Comparison of ENCODE assay signal across 8 cellular contexts in the genomic region with DNA sequence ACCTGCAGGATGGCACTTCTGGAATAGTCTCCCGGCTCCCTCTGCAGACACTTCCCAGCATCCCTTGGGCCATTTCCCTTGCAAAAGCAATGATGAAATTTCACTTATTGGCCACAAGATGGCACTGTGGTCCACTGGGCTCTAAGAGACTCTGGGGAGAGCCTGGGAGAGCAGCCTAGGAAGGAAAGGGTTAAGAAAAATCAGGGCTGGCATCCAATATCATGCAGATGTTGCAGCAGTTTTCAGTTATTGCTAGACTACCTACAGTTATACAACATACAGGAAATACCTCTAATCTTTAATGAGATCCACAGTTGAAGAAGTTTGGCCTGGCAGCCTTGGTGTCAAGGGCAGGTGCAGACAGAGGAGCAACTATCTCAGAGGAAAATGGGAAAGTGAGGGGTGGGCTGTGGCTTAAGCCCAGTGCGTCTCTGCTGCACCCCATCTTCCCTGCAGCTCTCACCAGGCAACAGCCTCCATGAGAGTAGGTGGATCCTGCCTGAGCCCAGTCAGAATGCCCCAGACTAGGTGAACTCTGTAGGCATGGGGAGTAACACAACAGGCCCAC.
DNase-seq lines count a peak whose midpoint lies in the region; ATAC-seq and TF ChIP-seq lines count a peak whose summit lies in the region.

No MANE protein-coding gene starts in this region.

- peaks cover 17% of the 10 kb centered on the region for H3K9me3 Mint-ChIP-seq in nephron progenitor cell

- H3K9me2 ChIP-seq in Loucy (replicated peaks; ENCODE audit: low read depth, low read length), result no peaks in the 10 kb centered on the region

- POLR2A ChIA-PET in HEK293 (lab: Yijun Ruan, JAX), result no interaction called here

- H3K27ac ChIP-seq in HEK293 (ENCODE audit: extremely low read depth, low read depth, low read length), result no peak overlapping the region
- H3K27ac ChIP-seq in esophagus squamous epithelium, result no peak overlapping the region

- no peaks in the 10 kb centered on the region for H3K27me3 ChIP-seq in Loucy (ENCODE audit: insufficient read depth, low read length, poor library complexity, severe bottlenecking)
- no peaks in the 10 kb centered on the region for H3K27me3 ChIP-seq in esophagus squamous epithelium

- WGBS in esophagus squamous epithelium, 2 donors, result 7 to 13% methylated on average over 2 of the region's 2 CpGs

- H3K4me1 Mint-ChIP-seq in nephron progenitor cell, result peaks cover 5% of the 10 kb centered on the region

- H3K4me1 ChIP-seq in HEK293 (ENCODE audit: control insufficient read depth, insufficient read depth, low read length) (no peaks in the 10 kb centered on the region), Loucy (ENCODE audit: insufficient read depth, low read length, poor library complexity, severe bottlenecking) (peaks cover 85% of the 10 kb centered on the region), esophagus squamous epithelium (peaks cover 0 to 11% (median 4%) of the 10 kb centered on the region in 3 donors)

- H3K36me3 ChIP-seq in HEK293 (ENCODE audit: control insufficient read depth in 2 of 2, insufficient read depth in 1 of 2, low read length in 2 of 2), result no peaks in the 10 kb centered on the region
- H3K36me3 ChIP-seq in Loucy (ENCODE audit: insufficient read depth, low read length), result no peaks in the 10 kb centered on the region
- no peaks in the 10 kb centered on the region for H3K36me3 ChIP-seq in esophagus squamous epithelium

- peak overlapping the region; percentile 61 for H3K4me2 ChIP-seq in Loucy (ENCODE audit: low read depth, low read length, poor library complexity, severe bottlenecking)

- ATAC-seq in SK-N-SH treated with all-trans-retinoic acid at 6 μM for 48 hours, result peak; percentile 96

- H3K4me3 ChIP-seq in GM12864 (ENCODE audit: low read depth, low read length) (no peak overlapping the region), HEK293 (ENCODE audit: low read depth, low read length) (no peak overlapping the region), Loucy (ENCODE audit: low read length, poor library complexity, severe bottlenecking) (peak overlapping the region; percentile 47), esophagus squamous epithelium (no peak overlapping the region)

- H3K27me3 Mint-ChIP-seq in nephron progenitor cell (ENCODE audit: low read depth, poor library complexity), result peaks cover 16% of the 10 kb centered on the region

- TF ChIP-seq CTCF in GM12864 (IDR thresholded peaks at IDR 0.05; ENCODE audit: low read depth, low read length, missing control alignments) (peak; percentile 76), HEK293 (tag by site-specific recombination; IDR thresholded peaks at IDR 0.05) (0 out of 2 replicates have a peak, but pooled peaks have one; percentile 30), Loucy (conservative IDR thresholded peaks at IDR 0.05; ENCODE audit: low read length) (peak; percentile 97), esophagus squamous epithelium (IDR thresholded peaks at IDR 0.05) (peak; percentile 58 to 69 (median 66)), nephron progenitor cell (IDR thresholded peaks at IDR 0.05) (peak; percentile 72)

- H3K9ac ChIP-seq in Loucy (ENCODE audit: low read depth, low read length, poor library complexity, severe bottlenecking), result peak overlapping the region; percentile 87

- TF ChIP-seq POLR2A in esophagus squamous epithelium (IDR thresholded peaks at IDR 0.05), result no peak

- H3K9me3 ChIP-seq in HEK293 (ENCODE audit: control insufficient read depth, insufficient read depth, low read depth, low read length) (no peaks in the 10 kb centered on the region), Loucy (ENCODE audit: insufficient read depth, low read depth, low read length) (no peaks in the 10 kb centered on the region), esophagus squamous epithelium (no peaks in the 10 kb centered on the region)

- no peaks in the 10 kb centered on the region for H3K36me3 Mint-ChIP-seq in nephron progenitor cell (ENCODE audit: low read depth)

- peaks cover 32% of the 10 kb centered on the region for H3K79me2 ChIP-seq in Loucy (ENCODE audit: insufficient read depth, low read length)

- peaks cover 12% of the 10 kb centered on the region; the same call in 1 of the 2 replicates for H3F3A ChIP-seq in Loucy (ENCODE audit: low read depth)

- H3K27ac Mint-ChIP-seq in nephron progenitor cell, result no peak overlapping the region

- no peaks in the 10 kb centered on the region for H4K20me1 ChIP-seq in Loucy (ENCODE audit: insufficient read depth, low read length, poor library complexity, severe bottlenecking)

- H3K4me3 Mint-ChIP-seq in nephron progenitor cell, result peak overlapping the region; percentile 55

- DNase-seq in AG08396 (ENCODE audit: low spot score) (peak; percentile 43), GM12864 (ENCODE audit: low read depth) (peak; percentile 16), esophagus squamous epithelium (lab: John Stamatoyannopoulos, UW) (no peak), nephron progenitor cell (peak; percentile 37), cortex of kidney (lab: John Stamatoyannopoulos, UW) (no peak)

- peak overlapping the region; percentile 72 for H2AFZ ChIP-seq in Loucy (ENCODE audit: low read length)

- intact Hi-C loops in esophagus squamous epithelium (cut with DNase I), result no loop called here

- CTCF ChIA-PET in HEK293 (lab: Yijun Ruan, JAX), result interaction anchor here (0.6 to 3.2 kb wide), 14 partner anchors 10 to 844 kb away, joined by 3 to 19 read pairs (median 4); no protein-coding TSS in a partner anchor

TF ChIP-seq in HEK293, 187 proteins besides CTCF, POLR2A, EP300 and RAD21:
- TF ChIP-seq ZBTB8A (tag by site-specific recombination; IDR thresholded peaks at IDR 0.05) (no peak), ZNF654 (tag by site-specific recombination; IDR thresholded peaks at IDR 0.05; ENCODE audit: low read depth) (peak; percentile 50), ZNF76 (tag by site-specific recombination; IDR thresholded peaks at IDR 0.05; ENCODE audit: borderline replicate concordance, low read depth) (peak; percentile 56; the same call in 1 of the 2 replicates)

TF ChIP-seq in SK-N-SH treated with all-trans-retinoic acid at 6 μM for 48 hours, 23 proteins besides CTCF, POLR2A, EP300 and RAD21:
- TF ChIP-seq CSDC2 (CRISPR knock-in tag; IDR thresholded peaks at IDR 0.05), result no peak
- TF ChIP-seq ARNTL (CRISPR knock-in tag; IDR thresholded peaks at IDR 0.05; ENCODE audit: borderline replicate concordance, low read depth), result no peak
- TF ChIP-seq, protein P1, sequence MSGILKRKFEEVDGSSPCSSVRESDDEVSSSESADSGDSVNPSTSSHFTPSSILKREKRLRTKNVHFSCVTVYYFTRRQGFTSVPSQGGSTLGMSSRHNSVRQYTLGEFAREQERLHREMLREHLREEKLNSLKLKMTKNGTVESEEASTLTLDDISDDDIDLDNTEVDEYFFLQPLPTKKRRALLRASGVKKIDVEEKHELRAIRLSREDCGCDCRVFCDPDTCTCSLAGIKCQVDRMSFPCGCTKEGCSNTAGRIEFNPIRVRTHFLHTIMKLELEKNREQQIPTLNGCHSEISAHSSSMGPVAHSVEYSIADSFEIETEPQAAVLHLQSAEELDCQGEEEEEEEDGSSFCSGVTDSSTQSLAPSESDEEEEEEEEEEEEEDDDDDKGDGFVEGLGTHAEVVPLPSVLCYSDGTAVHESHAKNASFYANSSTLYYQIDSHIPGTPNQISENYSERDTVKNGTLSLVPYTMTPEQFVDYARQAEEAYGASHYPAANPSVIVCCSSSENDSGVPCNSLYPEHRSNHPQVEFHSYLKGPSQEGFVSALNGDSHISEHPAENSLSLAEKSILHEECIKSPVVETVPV (CRISPR knock-in tag; IDR thresholded peaks at IDR 0.05), result no peak
- TF ChIP-seq ZNF70 (CRISPR knock-in tag; IDR thresholded peaks at IDR 0.05), result no peak
- no peak for TF ChIP-seq TOX (CRISPR knock-in tag; IDR thresholded peaks at IDR 0.05; ENCODE audit: borderline replicate concordance)
- TF ChIP-seq ZC3H10 (CRISPR knock-in tag; IDR thresholded peaks at IDR 0.05), result no peak
- no peak for TF ChIP-seq ISL1 (CRISPR knock-in tag; IDR thresholded peaks at IDR 0.05)
- no peak for TF ChIP-seq PPARA (CRISPR knock-in tag; IDR thresholded peaks at IDR 0.05; ENCODE audit: borderline replicate concordance)
- no peak for TF ChIP-seq ZFP30 (CRISPR knock-in tag; IDR thresholded peaks at IDR 0.05)
- TF ChIP-seq ZNF565 (CRISPR knock-in tag; conservative IDR thresholded peaks at IDR 0.05; ENCODE audit: low read depth), result no peak
- TF ChIP-seq, protein P2, sequence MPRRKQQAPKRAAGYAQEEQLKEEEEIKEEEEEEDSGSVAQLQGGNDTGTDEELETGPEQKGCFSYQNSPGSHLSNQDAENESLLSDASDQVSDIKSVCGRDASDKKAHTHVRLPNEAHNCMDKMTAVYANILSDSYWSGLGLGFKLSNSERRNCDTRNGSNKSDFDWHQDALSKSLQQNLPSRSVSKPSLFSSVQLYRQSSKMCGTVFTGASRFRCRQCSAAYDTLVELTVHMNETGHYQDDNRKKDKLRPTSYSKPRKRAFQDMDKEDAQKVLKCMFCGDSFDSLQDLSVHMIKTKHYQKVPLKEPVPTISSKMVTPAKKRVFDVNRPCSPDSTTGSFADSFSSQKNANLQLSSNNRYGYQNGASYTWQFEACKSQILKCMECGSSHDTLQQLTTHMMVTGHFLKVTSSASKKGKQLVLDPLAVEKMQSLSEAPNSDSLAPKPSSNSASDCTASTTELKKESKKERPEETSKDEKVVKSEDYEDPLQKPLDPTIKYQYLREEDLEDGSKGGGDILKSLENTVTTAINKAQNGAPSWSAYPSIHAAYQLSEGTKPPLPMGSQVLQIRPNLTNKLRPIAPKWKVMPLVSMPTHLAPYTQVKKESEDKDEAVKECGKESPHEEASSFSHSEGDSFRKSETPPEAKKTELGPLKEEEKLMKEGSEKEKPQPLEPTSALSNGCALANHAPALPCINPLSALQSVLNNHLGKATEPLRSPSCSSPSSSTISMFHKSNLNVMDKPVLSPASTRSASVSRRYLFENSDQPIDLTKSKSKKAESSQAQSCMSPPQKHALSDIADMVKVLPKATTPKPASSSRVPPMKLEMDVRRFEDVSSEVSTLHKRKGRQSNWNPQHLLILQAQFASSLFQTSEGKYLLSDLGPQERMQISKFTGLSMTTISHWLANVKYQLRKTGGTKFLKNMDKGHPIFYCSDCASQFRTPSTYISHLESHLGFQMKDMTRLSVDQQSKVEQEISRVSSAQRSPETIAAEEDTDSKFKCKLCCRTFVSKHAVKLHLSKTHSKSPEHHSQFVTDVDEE (CRISPR knock-in tag; IDR thresholded peaks at IDR 0.05), result no peak
- TF ChIP-seq ZNF8 (CRISPR knock-in tag; IDR thresholded peaks at IDR 0.05), result no peak
- TF ChIP-seq TCF4 (CRISPR knock-in tag; IDR thresholded peaks at IDR 0.05; ENCODE audit: borderline replicate concordance), result no peak
- TF ChIP-seq ZFP3 (CRISPR knock-in tag; IDR thresholded peaks at IDR 0.05), result no peak
- TF ChIP-seq SNAI2 (CRISPR knock-in tag; IDR thresholded peaks at IDR 0.05), result no peak

Comparison
In these comparisons a context has a peak if more than half of its experiments do, and no peak if none do; other contexts are left out.
1. DNase-seq: peak in AG08396 (single experiment), GM12864 (single experiment) and nephron progenitor cell (single experiment); none in esophagus squamous epithelium (single experiment) and cortex of kidney (single experiment).
2. CTCF ChIP-seq: peak in every context shown above with its lines; median percentile 97 in Loucy; 76 in GM12864; 72 in nephron progenitor cell; 66 in esophagus squamous epithelium; 30 in HEK293.